In the genomic region with DNA sequence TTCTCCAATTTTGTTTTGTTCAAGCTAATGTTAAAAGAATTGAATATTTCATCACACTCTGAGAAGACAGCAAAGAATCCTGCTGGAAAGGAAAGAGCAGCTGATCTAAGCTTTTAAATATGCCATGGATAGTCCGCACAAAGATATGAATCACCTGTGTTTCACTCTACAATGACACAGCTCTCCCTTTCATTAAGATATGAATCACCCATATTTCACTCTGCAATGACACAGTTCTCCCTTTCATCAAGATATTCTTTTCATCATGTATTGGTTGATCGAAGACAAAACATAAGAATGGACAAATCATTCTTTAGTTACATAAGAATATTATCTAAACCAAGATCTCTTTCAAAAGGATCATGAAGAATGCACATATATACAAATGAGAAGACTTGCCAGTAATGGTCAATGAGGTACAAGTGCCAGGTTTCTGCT, we compare ENCODE assay signal across 1 cellular context.
A peak's percentile ranks its signal among the peaks of the same experiment; 100 is the strongest.
TF ChIP-seq lines count a peak whose summit lies in the region.

No MANE protein-coding gene starts in this region.

TF ChIP-seq in K562, 482 proteins besides CTCF, POLR2A, EP300 and RAD21 (continued from another document and continues in another):
- TF ChIP-seq, protein P1, sequence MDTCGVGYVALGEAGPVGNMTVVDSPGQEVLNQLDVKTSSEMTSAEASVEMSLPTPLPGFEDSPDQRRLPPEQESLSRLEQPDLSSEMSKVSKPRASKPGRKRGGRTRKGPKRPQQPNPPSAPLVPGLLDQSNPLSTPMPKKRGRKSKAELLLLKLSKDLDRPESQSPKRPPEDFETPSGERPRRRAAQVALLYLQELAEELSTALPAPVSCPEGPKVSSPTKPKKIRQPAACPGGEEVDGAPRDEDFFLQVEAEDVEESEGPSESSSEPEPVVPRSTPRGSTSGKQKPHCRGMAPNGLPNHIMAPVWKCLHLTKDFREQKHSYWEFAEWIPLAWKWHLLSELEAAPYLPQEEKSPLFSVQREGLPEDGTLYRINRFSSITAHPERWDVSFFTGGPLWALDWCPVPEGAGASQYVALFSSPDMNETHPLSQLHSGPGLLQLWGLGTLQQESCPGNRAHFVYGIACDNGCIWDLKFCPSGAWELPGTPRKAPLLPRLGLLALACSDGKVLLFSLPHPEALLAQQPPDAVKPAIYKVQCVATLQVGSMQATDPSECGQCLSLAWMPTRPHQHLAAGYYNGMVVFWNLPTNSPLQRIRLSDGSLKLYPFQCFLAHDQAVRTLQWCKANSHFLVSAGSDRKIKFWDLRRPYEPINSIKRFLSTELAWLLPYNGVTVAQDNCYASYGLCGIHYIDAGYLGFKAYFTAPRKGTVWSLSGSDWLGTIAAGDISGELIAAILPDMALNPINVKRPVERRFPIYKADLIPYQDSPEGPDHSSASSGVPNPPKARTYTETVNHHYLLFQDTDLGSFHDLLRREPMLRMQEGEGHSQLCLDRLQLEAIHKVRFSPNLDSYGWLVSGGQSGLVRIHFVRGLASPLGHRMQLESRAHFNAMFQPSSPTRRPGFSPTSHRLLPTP (IDR thresholded peaks at IDR 0.05; ENCODE audit: borderline replicate concordance, extremely low read depth, insufficient read length) = no peak
- TF ChIP-seq, protein P2, sequence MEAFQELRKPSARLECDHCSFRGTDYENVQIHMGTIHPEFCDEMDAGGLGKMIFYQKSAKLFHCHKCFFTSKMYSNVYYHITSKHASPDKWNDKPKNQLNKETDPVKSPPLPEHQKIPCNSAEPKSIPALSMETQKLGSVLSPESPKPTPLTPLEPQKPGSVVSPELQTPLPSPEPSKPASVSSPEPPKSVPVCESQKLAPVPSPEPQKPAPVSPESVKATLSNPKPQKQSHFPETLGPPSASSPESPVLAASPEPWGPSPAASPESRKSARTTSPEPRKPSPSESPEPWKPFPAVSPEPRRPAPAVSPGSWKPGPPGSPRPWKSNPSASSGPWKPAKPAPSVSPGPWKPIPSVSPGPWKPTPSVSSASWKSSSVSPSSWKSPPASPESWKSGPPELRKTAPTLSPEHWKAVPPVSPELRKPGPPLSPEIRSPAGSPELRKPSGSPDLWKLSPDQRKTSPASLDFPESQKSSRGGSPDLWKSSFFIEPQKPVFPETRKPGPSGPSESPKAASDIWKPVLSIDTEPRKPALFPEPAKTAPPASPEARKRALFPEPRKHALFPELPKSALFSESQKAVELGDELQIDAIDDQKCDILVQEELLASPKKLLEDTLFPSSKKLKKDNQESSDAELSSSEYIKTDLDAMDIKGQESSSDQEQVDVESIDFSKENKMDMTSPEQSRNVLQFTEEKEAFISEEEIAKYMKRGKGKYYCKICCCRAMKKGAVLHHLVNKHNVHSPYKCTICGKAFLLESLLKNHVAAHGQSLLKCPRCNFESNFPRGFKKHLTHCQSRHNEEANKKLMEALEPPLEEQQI (IDR thresholded peaks at IDR 0.05) = 0 out of 2 replicates have a peak, but pooled peaks have one; percentile 15
- TF ChIP-seq, protein P3, sequence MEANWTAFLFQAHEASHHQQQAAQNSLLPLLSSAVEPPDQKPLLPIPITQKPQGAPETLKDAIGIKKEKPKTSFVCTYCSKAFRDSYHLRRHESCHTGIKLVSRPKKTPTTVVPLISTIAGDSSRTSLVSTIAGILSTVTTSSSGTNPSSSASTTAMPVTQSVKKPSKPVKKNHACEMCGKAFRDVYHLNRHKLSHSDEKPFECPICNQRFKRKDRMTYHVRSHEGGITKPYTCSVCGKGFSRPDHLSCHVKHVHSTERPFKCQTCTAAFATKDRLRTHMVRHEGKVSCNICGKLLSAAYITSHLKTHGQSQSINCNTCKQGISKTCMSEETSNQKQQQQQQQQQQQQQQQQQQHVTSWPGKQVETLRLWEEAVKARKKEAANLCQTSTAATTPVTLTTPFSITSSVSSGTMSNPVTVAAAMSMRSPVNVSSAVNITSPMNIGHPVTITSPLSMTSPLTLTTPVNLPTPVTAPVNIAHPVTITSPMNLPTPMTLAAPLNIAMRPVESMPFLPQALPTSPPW (CRISPR knock-in tag; IDR thresholded peaks at IDR 0.05) = no peak
- TF ChIP-seq, protein P4, sequence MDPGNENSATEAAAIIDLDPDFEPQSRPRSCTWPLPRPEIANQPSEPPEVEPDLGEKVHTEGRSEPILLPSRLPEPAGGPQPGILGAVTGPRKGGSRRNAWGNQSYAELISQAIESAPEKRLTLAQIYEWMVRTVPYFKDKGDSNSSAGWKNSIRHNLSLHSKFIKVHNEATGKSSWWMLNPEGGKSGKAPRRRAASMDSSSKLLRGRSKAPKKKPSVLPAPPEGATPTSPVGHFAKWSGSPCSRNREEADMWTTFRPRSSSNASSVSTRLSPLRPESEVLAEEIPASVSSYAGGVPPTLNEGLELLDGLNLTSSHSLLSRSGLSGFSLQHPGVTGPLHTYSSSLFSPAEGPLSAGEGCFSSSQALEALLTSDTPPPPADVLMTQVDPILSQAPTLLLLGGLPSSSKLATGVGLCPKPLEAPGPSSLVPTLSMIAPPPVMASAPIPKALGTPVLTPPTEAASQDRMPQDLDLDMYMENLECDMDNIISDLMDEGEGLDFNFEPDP (CRISPR knock-in tag; IDR thresholded peaks at IDR 0.05) = no peak
- TF ChIP-seq OTX1 (CRISPR knock-in tag; IDR thresholded peaks at IDR 0.05) = no peak
- no peak for TF ChIP-seq NCOA4 (IDR thresholded peaks at IDR 0.05; ENCODE audit: partially characterized antibody)
- TF ChIP-seq CEBPG (CRISPR knock-in tag; IDR thresholded peaks at IDR 0.05) = no peak
- TF ChIP-seq CEBPG (tag; conservative IDR thresholded peaks at IDR 0.05 in 1 of 2, IDR thresholded peaks at IDR 0.05 in 1 of 2) = peak; percentile 70 to 75
- TF ChIP-seq NRF1 (conservative IDR thresholded peaks at IDR 0.05 in 1 of 2, IDR thresholded peaks at IDR 0.05 in 1 of 2) = no peak
- TF ChIP-seq, protein P5, sequence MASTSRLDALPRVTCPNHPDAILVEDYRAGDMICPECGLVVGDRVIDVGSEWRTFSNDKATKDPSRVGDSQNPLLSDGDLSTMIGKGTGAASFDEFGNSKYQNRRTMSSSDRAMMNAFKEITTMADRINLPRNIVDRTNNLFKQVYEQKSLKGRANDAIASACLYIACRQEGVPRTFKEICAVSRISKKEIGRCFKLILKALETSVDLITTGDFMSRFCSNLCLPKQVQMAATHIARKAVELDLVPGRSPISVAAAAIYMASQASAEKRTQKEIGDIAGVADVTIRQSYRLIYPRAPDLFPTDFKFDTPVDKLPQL (IDR thresholded peaks at IDR 0.05; ENCODE audit: extremely low read depth, insufficient read length) = no peak
- TF ChIP-seq, protein P6, sequence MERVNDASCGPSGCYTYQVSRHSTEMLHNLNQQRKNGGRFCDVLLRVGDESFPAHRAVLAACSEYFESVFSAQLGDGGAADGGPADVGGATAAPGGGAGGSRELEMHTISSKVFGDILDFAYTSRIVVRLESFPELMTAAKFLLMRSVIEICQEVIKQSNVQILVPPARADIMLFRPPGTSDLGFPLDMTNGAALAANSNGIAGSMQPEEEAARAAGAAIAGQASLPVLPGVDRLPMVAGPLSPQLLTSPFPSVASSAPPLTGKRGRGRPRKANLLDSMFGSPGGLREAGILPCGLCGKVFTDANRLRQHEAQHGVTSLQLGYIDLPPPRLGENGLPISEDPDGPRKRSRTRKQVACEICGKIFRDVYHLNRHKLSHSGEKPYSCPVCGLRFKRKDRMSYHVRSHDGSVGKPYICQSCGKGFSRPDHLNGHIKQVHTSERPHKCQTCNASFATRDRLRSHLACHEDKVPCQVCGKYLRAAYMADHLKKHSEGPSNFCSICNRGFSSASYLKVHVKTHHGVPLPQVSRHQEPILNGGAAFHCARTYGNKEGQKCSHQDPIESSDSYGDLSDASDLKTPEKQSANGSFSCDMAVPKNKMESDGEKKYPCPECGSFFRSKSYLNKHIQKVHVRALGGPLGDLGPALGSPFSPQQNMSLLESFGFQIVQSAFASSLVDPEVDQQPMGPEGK (CRISPR knock-in tag; IDR thresholded peaks at IDR 0.05; ENCODE audit: borderline replicate concordance) = no peak
- TF ChIP-seq SAFB (IDR thresholded peaks at IDR 0.05; ENCODE audit: borderline replicate concordance, low read depth, low read length) = no peak
- peak; percentile 61 for TF ChIP-seq ZNF316 (IDR thresholded peaks at IDR 0.05)
- TF ChIP-seq PHF8 (IDR thresholded peaks at IDR 0.05; ENCODE audit: borderline replicate concordance, low read length) = no peak
- peak; percentile 84 for TF ChIP-seq DACH1 (IDR thresholded peaks at IDR 0.05; ENCODE audit: partially characterized antibody)
- TF ChIP-seq KDM5B (IDR thresholded peaks at IDR 0.05; ENCODE audit: insufficient replicate concordance, low read depth, low read length) = no peak
- no peak for TF ChIP-seq SP1 (CRISPR knock-in tag; IDR thresholded peaks at IDR 0.05)
- no peak for TF ChIP-seq ASH1L (IDR thresholded peaks at IDR 0.05; ENCODE audit: borderline replicate concordance, low read depth, partially characterized antibody)
- TF ChIP-seq, protein P7, sequence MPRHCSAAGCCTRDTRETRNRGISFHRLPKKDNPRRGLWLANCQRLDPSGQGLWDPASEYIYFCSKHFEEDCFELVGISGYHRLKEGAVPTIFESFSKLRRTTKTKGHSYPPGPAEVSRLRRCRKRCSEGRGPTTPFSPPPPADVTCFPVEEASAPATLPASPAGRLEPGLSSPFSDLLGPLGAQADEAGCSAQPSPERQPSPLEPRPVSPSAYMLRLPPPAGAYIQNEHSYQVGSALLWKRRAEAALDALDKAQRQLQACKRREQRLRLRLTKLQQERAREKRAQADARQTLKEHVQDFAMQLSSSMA (CRISPR knock-in tag; IDR thresholded peaks at IDR 0.05) = no peak
- TF ChIP-seq ETV5 (CRISPR knock-in tag; IDR thresholded peaks at IDR 0.05; ENCODE audit: low read depth) = no peak
- TF ChIP-seq MYNN (IDR thresholded peaks at IDR 0.05) = no peak
- TF ChIP-seq MYNN (CRISPR knock-in tag; IDR thresholded peaks at IDR 0.05) = no peak
- TF ChIP-seq MTA1 (IDR thresholded peaks at IDR 0.05; ENCODE audit: borderline replicate concordance) = peak; percentile 18; the same call in 1 of the 2 replicates
- no peak for TF ChIP-seq BMI1 (IDR thresholded peaks at IDR 0.05; ENCODE audit: low read length)
- peak in 1 of 2 experiments; percentile 39; a peak in 1 of 4 replicates for TF ChIP-seq FOXK2 (conservative IDR thresholded peaks at IDR 0.05 in 1 of 2, IDR thresholded peaks at IDR 0.05 in 1 of 2; ENCODE audit: low read depth in 2 of 2)
- TF ChIP-seq NFE2 (IDR thresholded peaks at IDR 0.05; ENCODE audit: low read depth) = peak; percentile 87
- no peak for TF ChIP-seq ZBED1 (IDR thresholded peaks at IDR 0.05)
- no peak for TF ChIP-seq ZNF184 (CRISPR knock-in tag; IDR thresholded peaks at IDR 0.05)
- peak; percentile 66 for TF ChIP-seq C11orf30 (IDR thresholded peaks at IDR 0.05; ENCODE audit: low read depth)
- TF ChIP-seq, protein P8, sequence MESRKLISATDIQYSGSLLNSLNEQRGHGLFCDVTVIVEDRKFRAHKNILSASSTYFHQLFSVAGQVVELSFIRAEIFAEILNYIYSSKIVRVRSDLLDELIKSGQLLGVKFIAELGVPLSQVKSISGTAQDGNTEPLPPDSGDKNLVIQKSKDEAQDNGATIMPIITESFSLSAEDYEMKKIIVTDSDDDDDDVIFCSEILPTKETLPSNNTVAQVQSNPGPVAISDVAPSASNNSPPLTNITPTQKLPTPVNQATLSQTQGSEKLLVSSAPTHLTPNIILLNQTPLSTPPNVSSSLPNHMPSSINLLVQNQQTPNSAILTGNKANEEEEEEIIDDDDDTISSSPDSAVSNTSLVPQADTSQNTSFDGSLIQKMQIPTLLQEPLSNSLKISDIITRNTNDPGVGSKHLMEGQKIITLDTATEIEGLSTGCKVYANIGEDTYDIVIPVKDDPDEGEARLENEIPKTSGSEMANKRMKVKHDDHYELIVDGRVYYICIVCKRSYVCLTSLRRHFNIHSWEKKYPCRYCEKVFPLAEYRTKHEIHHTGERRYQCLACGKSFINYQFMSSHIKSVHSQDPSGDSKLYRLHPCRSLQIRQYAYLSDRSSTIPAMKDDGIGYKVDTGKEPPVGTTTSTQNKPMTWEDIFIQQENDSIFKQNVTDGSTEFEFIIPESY (CRISPR knock-in tag; IDR thresholded peaks at IDR 0.05) = no peak
- no peak for TF ChIP-seq HMG20A (CRISPR knock-in tag; conservative IDR thresholded peaks at IDR 0.05)
- TF ChIP-seq GATA2 (CRISPR knock-in tag; IDR thresholded peaks at IDR 0.05) = peak; percentile 46; the same call in 1 of the 2 replicates
- no peak for TF ChIP-seq SUPT5H (IDR thresholded peaks at IDR 0.05)
- 0 out of 2 replicates have a peak, but pooled peaks have one; percentile 25 for TF ChIP-seq CTBP1 (IDR thresholded peaks at IDR 0.05; ENCODE audit: borderline replicate concordance)
- TF ChIP-seq SMARCA5 (IDR thresholded peaks at IDR 0.05) = no peak
- no peak for TF ChIP-seq BHLHE40 (IDR thresholded peaks at IDR 0.05; ENCODE audit: low read length)
- TF ChIP-seq, protein P9, sequence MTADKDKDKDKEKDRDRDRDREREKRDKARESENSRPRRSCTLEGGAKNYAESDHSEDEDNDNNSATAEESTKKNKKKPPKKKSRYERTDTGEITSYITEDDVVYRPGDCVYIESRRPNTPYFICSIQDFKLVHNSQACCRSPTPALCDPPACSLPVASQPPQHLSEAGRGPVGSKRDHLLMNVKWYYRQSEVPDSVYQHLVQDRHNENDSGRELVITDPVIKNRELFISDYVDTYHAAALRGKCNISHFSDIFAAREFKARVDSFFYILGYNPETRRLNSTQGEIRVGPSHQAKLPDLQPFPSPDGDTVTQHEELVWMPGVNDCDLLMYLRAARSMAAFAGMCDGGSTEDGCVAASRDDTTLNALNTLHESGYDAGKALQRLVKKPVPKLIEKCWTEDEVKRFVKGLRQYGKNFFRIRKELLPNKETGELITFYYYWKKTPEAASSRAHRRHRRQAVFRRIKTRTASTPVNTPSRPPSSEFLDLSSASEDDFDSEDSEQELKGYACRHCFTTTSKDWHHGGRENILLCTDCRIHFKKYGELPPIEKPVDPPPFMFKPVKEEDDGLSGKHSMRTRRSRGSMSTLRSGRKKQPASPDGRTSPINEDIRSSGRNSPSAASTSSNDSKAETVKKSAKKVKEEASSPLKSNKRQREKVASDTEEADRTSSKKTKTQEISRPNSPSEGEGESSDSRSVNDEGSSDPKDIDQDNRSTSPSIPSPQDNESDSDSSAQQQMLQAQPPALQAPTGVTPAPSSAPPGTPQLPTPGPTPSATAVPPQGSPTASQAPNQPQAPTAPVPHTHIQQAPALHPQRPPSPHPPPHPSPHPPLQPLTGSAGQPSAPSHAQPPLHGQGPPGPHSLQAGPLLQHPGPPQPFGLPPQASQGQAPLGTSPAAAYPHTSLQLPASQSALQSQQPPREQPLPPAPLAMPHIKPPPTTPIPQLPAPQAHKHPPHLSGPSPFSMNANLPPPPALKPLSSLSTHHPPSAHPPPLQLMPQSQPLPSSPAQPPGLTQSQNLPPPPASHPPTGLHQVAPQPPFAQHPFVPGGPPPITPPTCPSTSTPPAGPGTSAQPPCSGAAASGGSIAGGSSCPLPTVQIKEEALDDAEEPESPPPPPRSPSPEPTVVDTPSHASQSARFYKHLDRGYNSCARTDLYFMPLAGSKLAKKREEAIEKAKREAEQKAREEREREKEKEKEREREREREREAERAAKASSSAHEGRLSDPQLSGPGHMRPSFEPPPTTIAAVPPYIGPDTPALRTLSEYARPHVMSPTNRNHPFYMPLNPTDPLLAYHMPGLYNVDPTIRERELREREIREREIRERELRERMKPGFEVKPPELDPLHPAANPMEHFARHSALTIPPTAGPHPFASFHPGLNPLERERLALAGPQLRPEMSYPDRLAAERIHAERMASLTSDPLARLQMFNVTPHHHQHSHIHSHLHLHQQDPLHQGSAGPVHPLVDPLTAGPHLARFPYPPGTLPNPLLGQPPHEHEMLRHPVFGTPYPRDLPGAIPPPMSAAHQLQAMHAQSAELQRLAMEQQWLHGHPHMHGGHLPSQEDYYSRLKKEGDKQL (CRISPR knock-in tag; IDR thresholded peaks at IDR 0.05; ENCODE audit: borderline replicate concordance) = no peak
- TF ChIP-seq, protein P10, sequence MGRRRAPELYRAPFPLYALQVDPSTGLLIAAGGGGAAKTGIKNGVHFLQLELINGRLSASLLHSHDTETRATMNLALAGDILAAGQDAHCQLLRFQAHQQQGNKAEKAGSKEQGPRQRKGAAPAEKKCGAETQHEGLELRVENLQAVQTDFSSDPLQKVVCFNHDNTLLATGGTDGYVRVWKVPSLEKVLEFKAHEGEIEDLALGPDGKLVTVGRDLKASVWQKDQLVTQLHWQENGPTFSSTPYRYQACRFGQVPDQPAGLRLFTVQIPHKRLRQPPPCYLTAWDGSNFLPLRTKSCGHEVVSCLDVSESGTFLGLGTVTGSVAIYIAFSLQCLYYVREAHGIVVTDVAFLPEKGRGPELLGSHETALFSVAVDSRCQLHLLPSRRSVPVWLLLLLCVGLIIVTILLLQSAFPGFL (CRISPR knock-in tag; IDR thresholded peaks at IDR 0.05) = no peak
